13 cellular contexts compared by ENCODE assay signal in the genomic region with DNA sequence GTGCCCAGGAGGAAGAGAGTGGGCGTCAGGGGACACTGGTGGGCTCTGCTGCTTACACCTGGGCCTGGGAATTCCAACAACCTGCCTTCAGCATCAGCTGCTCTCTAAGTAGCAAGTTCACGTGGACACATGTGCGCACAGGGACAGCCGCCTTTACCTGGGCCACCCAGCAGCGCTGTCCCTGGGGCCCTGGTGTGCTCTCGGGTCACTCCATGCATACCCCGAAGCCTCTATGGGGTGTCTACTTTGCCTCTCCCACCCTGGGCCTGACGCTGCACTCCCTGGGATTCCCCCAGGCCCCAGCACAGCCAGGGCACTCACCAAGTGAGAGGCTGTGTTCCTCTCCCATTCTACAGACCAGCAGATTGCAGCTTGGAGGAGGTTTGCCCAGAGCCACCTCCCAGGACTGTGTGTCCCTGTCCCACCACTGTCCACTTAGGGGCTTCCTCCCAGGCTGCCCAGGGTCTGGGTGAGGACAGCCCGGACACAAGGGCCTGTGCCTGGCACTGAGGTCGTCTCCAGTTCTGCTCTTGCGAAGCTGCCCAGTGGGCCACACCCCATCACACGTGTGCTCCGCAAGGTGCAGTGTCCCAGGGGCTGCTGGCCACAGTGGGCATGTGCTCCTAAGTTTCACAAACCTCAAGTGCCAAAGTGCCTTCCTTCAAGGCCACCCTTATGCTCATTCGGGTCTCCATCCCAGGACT. TPM values are rescaled to one million over a fixed set of nuclear protein-coding genes. Genes with fewer than 3 reads are reported as not detected.
DNase-seq lines count a peak whose midpoint lies in the region; ATAC-seq and TF ChIP-seq lines count a peak whose summit lies in the region.
"Had no signal": no experiment of that assay in that cellular context is flagged by ENCODE, and none has a peak within 500 bp of the region (broad histone marks: within the 10 kb centered on the region; RNA-seq: fewer than 3 reads in every experiment).

No MANE protein-coding gene starts in this region.

- intact Hi-C loops in naive thymus-derived CD4-positive, alpha-beta T cell (cut with micrococcal nuclease) = no loop called here

- no peaks in the 10 kb centered on the region for H3K27me3 Mint-ChIP-seq in activated CD8-positive, alpha-beta memory T cell treated with anti-CD3 and anti-CD28 coated beads, Interleukin-2, amount 10 ng/mL, durations not matched to agents 7 days and 5 days
- no peaks in the 10 kb centered on the region for H3K27me3 Mint-ChIP-seq in central memory CD8-positive, alpha-beta T cell
- H3K27me3 Mint-ChIP-seq in naive thymus-derived CD4-positive, alpha-beta T cell = no peaks in the 10 kb centered on the region

- H3K9me3 Mint-ChIP-seq in activated CD8-positive, alpha-beta memory T cell treated with anti-CD3 and anti-CD28 coated beads, Interleukin-2, amount 10 ng/mL, durations not matched to agents 7 days and 5 days (ENCODE audit: low read depth) = no peaks in the 10 kb centered on the region
- no peaks in the 10 kb centered on the region for H3K9me3 Mint-ChIP-seq in central memory CD8-positive, alpha-beta T cell
- no peaks in the 10 kb centered on the region for H3K9me3 Mint-ChIP-seq in naive thymus-derived CD4-positive, alpha-beta T cell

- peak overlapping the region; percentile 35 for H3K27ac Mint-ChIP-seq in activated CD8-positive, alpha-beta memory T cell treated with anti-CD3 and anti-CD28 coated beads, Interleukin-2, amount 10 ng/mL, durations not matched to agents 7 days and 5 days
- H3K27ac Mint-ChIP-seq in central memory CD8-positive, alpha-beta T cell (ENCODE audit: low read depth) = peak overlapping the region; percentile 91
- H3K27ac Mint-ChIP-seq in naive thymus-derived CD4-positive, alpha-beta T cell = peak overlapping the region; percentile 41 to 93 (median 82)

- H3K9me3 ChIP-seq in naive thymus-derived CD4-positive, alpha-beta T cell (ENCODE audit: control insufficient read depth in 2 of 3, low read length in 3 of 3) = no peaks in the 10 kb centered on the region
- no peaks in the 10 kb centered on the region for H3K9me3 ChIP-seq in thoracic aorta
- H3K9me3 ChIP-seq: body of pancreas had no signal

- H3K27me3 ChIP-seq in naive thymus-derived CD4-positive, alpha-beta T cell (ENCODE audit: control insufficient read depth in 2 of 2, insufficient read depth in 2 of 2, low read length in 2 of 2) = no peaks in the 10 kb centered on the region
- H3K27me3 ChIP-seq in thoracic aorta (replicated peaks; ENCODE audit: insufficient read depth) = no peaks in the 10 kb centered on the region
- H3K27me3 ChIP-seq: body of pancreas had no signal

- peaks cover 36 to 73% of the 10 kb centered on the region in 2 donors for H3K4me1 ChIP-seq in naive thymus-derived CD4-positive, alpha-beta T cell (ENCODE audit: control insufficient read depth in 2 of 2, insufficient read depth in 2 of 2, low read length in 2 of 2)
- peaks cover 65 to 76% of the 10 kb centered on the region in 2 donors for H3K4me1 ChIP-seq in thoracic aorta (ENCODE audit: control insufficient read depth in 1 of 2, low read depth in 2 of 2)

- peaks cover 8% of the 10 kb centered on the region for H3K36me3 Mint-ChIP-seq in activated CD8-positive, alpha-beta memory T cell treated with anti-CD3 and anti-CD28 coated beads, Interleukin-2, amount 10 ng/mL, durations not matched to agents 7 days and 5 days
- H3K36me3 Mint-ChIP-seq in central memory CD8-positive, alpha-beta T cell (ENCODE audit: insufficient read depth) = peaks cover 42% of the 10 kb centered on the region
- H3K36me3 Mint-ChIP-seq in naive thymus-derived CD4-positive, alpha-beta T cell = peaks cover 0 to 12% (median 0%) of the 10 kb centered on the region in 5 donors

- H3K36me3 ChIP-seq in naive thymus-derived CD4-positive, alpha-beta T cell (ENCODE audit: control insufficient read depth in 2 of 3, insufficient read depth in 3 of 3, low read length in 3 of 3) = peaks cover 0 to 19% (median 13%) of the 10 kb centered on the region in 3 experiments
- H3K36me3 ChIP-seq in thoracic aorta = peaks cover 26% of the 10 kb centered on the region

- no peak overlapping the region for H3K4me3 ChIP-seq in naive thymus-derived CD4-positive, alpha-beta T cell (ENCODE audit: low read length)
- H3K4me3 ChIP-seq in thoracic aorta = no peak overlapping the region
- H3K4me3 ChIP-seq: body of pancreas had no signal

- no peak for DNase-seq in activated CD8-positive, alpha-beta memory T cell treated with anti-CD3 and anti-CD28 coated beads, Interleukin-2, amount 10 ng/mL, durations not matched to agents 7 days and 5 days
- DNase-seq in activated CD8-positive, alpha-beta memory T cell treated with anti-CD3 and anti-CD28 coated beads, Interleukin-2, amount 50 U/mL, for 4 hours = no peak
- DNase-seq in central memory CD8-positive, alpha-beta T cell (ENCODE audit: low spot score in 2 of 2) = no peak
- no peak for DNase-seq in naive thymus-derived CD4-positive, alpha-beta T cell
- DNase-seq in thoracic aorta (ENCODE audit: low spot score) = peak; percentile 0
- no peak for DNase-seq in SKM-1 treated with dmso at 0.1 percent for 144 hours (lab: John Stamatoyannopoulos, UW; ENCODE audit: unreplicated experiment)
- no peak for DNase-seq in cerebellar nuclear complex (lab: John Stamatoyannopoulos, UW)
- DNase-seq in globus pallidus (ENCODE audit: low spot score) = no peak
- DNase-seq: NCI-H2081 treated with DMSO at 0.1 percent for 48 hours; PC-3; stimulated activated CD4-positive, alpha-beta T cell treated with anti-CD3 and anti-CD28 coated beads, Interleukin-15, amount 100 ng/mL, for 24 hours; WERI-Rb-1 had no signal

- no peak for TF ChIP-seq CTCF in thoracic aorta (IDR thresholded peaks at IDR 0.05)

- no peak for ATAC-seq in activated CD8-positive, alpha-beta memory T cell treated with anti-CD3 and anti-CD28 coated beads, Interleukin-2, amount 10 ng/mL, durations not matched to agents 7 days and 5 days
- ATAC-seq in central memory CD8-positive, alpha-beta T cell (replicated peaks; ENCODE audit: extremely low read depth, poor library complexity, severe bottlenecking) = no peak
- no peak for ATAC-seq in naive thymus-derived CD4-positive, alpha-beta T cell
- no peak for ATAC-seq in thoracic aorta (ENCODE audit: insufficient number of reproducible peaks, low FRiP score, low read depth)
- ATAC-seq: body of pancreas, PC-3 had no signal

- CTCF ChIA-PET in activated CD8-positive, alpha-beta memory T cell treated with anti-CD3 and anti-CD28 coated beads, Interleukin-2, amount 10 ng/mL, durations not matched to agents 7 days and 5 days (lab: Charles Lee) = interaction anchor here (3.9 to 4.8 kb wide), 2 partner anchors 19 to 20 kb away, joined by 14 to 45 read pairs; no protein-coding TSS in a partner anchor
- CTCF ChIA-PET in naive thymus-derived CD4-positive, alpha-beta T cell (lab: Charles Lee) = interaction anchor here (1.1 kb wide), 1 partner anchor 174 kb away, joined by 4 read pairs; no protein-coding TSS in a partner anchor

- POLR2A ChIA-PET in naive thymus-derived CD4-positive, alpha-beta T cell (lab: Charles Lee) = interaction anchor here (0.5 to 1.3 kb wide), 3 partner anchors 10 to 14 kb away, joined by 3 to 5 read pairs (median 3); no protein-coding TSS in a partner anchor

- no peak overlapping the region for H3K4me3 Mint-ChIP-seq in activated CD8-positive, alpha-beta memory T cell treated with anti-CD3 and anti-CD28 coated beads, Interleukin-2, amount 10 ng/mL, durations not matched to agents 7 days and 5 days
- H3K4me3 Mint-ChIP-seq in central memory CD8-positive, alpha-beta T cell = peak overlapping the region; percentile 28
- H3K4me3 Mint-ChIP-seq in naive thymus-derived CD4-positive, alpha-beta T cell = peak overlapping the region in 5 of 10 donors; percentile 10 to 76 (median 21)

- H3K27ac ChIP-seq in naive thymus-derived CD4-positive, alpha-beta T cell (ENCODE audit: low read depth, low read length) = peak overlapping the region; percentile 48
- H3K27ac ChIP-seq in thoracic aorta = peak overlapping the region; percentile 72 to 75
- H3K27ac ChIP-seq: body of pancreas, WERI-Rb-1 had no signal

- H3K4me1 Mint-ChIP-seq in activated CD8-positive, alpha-beta memory T cell treated with anti-CD3 and anti-CD28 coated beads, Interleukin-2, amount 10 ng/mL, durations not matched to agents 7 days and 5 days = peaks cover 71% of the 10 kb centered on the region
- H3K4me1 Mint-ChIP-seq in central memory CD8-positive, alpha-beta T cell = peaks cover 58% of the 10 kb centered on the region
- H3K4me1 Mint-ChIP-seq in naive thymus-derived CD4-positive, alpha-beta T cell = peaks cover 55 to 86% (median 68%) of the 10 kb centered on the region in 7 donors

RNA-seq across cellular contexts. Expression of a gene that starts 5.9 kb away (rescaled TPM):
- total RNA-seq in activated CD8-positive, alpha-beta memory T cell treated with anti-CD3 and anti-CD28 coated beads, Interleukin-2, amount 10 ng/mL, durations not matched to agents 7 days and 5 days = 10 to 100 TPM; 31.1 to 54.9 TPM
- total RNA-seq in naive thymus-derived CD4-positive, alpha-beta T cell = 100 to 1,000 TPM in 2 of 5 experiments, 10 to 100 TPM in 3; 30.7 to 163 (median 64.7) TPM
- 100 to 1,000 TPM; 113 to 133 TPM for polyA plus RNA-seq in naive thymus-derived CD4-positive, alpha-beta T cell
- total RNA-seq in thoracic aorta = 100 to 1,000 TPM in 1 of 2 donors, 10 to 100 TPM in 1; 71.2 to 194 TPM

RNA-seq across cellular contexts. Expression of a gene that starts 32.1 kb away (rescaled TPM):
- 10 to 100 TPM; 45.0 to 83.0 TPM for total RNA-seq in activated CD8-positive, alpha-beta memory T cell treated with anti-CD3 and anti-CD28 coated beads, Interleukin-2, amount 10 ng/mL, durations not matched to agents 7 days and 5 days
- total RNA-seq in naive thymus-derived CD4-positive, alpha-beta T cell = 10 to 100 TPM; 43.0 to 90.0 (median 54.1) TPM
- 10 to 100 TPM; 59.2 to 75.6 TPM for polyA plus RNA-seq in naive thymus-derived CD4-positive, alpha-beta T cell
- 100 to 1,000 TPM in 1 of 2 donors, 10 to 100 TPM in 1; 46.3 to 103 TPM for total RNA-seq in thoracic aorta

RNA-seq across cellular contexts. Expression of a gene that starts 55.8 kb away (rescaled TPM):
- not detected for total RNA-seq in activated CD8-positive, alpha-beta memory T cell treated with anti-CD3 and anti-CD28 coated beads, Interleukin-2, amount 10 ng/mL, durations not matched to agents 7 days and 5 days
- total RNA-seq in naive thymus-derived CD4-positive, alpha-beta T cell = under 1 TPM in 4 of 5 experiments, not detected in 1; 0.32 to 0.83 (median 0.46) TPM
- not detected for polyA plus RNA-seq in naive thymus-derived CD4-positive, alpha-beta T cell
- 1 to 10 TPM in 1 of 2 donors, under 1 TPM in 1; 0.95 to 4.7 TPM for total RNA-seq in thoracic aorta

Comparison
In these comparisons a context has a peak if more than half of its experiments do, and no peak if none do; other contexts are left out.
1. H3K27ac Mint-ChIP-seq: peak in every context shown above with its lines; median percentile 91 in central memory CD8-positive, alpha-beta T cell; 82 in naive thymus-derived CD4-positive, alpha-beta T cell; 35 in activated CD8-positive, alpha-beta memory T cell treated with anti-CD3 and anti-CD28 coated beads, Interleukin-2, amount 10 ng/mL, durations not matched to agents 7 days and 5 days.